ENCODE assay signal across 24 cellular contexts in the genomic region with DNA sequence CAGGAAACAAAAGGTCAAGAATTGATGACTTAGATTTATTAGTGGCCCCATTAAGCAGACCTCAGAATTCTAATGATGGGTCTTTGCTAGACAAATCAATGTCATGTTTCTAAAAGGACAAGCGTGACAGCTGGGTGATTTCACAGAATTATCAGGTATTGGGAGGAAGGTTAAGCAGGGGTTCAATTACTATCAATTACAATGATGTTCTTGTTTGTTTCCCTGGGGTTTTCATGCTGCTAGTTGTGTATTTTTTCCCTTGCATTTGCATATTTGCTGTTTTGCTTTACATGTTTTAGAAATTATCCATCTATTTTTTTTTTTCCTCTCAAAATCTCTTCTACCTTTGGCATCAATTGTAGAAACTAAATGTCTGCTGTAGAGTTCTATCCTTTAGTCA. TPM values are rescaled to one million over a fixed set of nuclear protein-coding genes. Genes with fewer than 3 reads are reported as not detected.
"Had no signal": no experiment of that assay in that cellular context is flagged by ENCODE, and none has a peak within 500 bp of the region (broad histone marks: within the 10 kb centered on the region; RNA-seq: fewer than 3 reads in every experiment).

No MANE protein-coding gene starts in this region.

- H3K36me3 Mint-ChIP-seq: memory B cell had no signal

- H3K9me3 Mint-ChIP-seq: memory B cell had no signal

- H3K27ac Mint-ChIP-seq: memory B cell had no signal

- FAIRE-seq: endothelial cell of umbilical vein, frontal cortex, islet of Langerhans, keratinocyte had no signal

- H3K36me3 ChIP-seq: colonic mucosa, esophagus muscularis mucosa, gastroesophageal sphincter, heart right ventricle, left lung, lower lobe of right lung had no signal

- H3K27me3 Mint-ChIP-seq: memory B cell had no signal

- H3K9me3 ChIP-seq: colonic mucosa, esophagus muscularis mucosa, gastroesophageal sphincter, left lung, lower lobe of right lung had no signal

- DNase-seq: colonic mucosa; cortex of kidney; dorsolateral prefrontal cortex; effector CD4-positive, alpha-beta T cell; effector memory CD4-positive, alpha-beta T cell; foreskin keratinocyte; head of caudate nucleus; heart right ventricle; hippocampal formation; left cardiac atrium; left lung; left ventricle myocardium superior; lower lobe of right lung; mesendoderm; midbrain had no signal

- H3K4me3 ChIP-seq: colonic mucosa, dorsolateral prefrontal cortex, esophagus muscularis mucosa, gastroesophageal sphincter, heart right ventricle, left lung, lower lobe of right lung had no signal

- H3K4me1 Mint-ChIP-seq: memory B cell had no signal

- H3K27ac ChIP-seq: colonic mucosa, dorsolateral prefrontal cortex, esophagus muscularis mucosa, foreskin keratinocyte, gastroesophageal sphincter, heart right ventricle, left lung, lower lobe of right lung had no signal

- ATAC-seq: foreskin keratinocyte, gastroesophageal sphincter, heart right ventricle, left cardiac atrium, left lung, left ventricle myocardium superior, lower lobe of right lung had no signal

- H3K27me3 ChIP-seq: colonic mucosa, dorsolateral prefrontal cortex, esophagus muscularis mucosa, gastroesophageal sphincter, heart right ventricle, left lung had no signal

- H3K4me3 Mint-ChIP-seq: memory B cell had no signal

- H3K4me1 ChIP-seq: colonic mucosa, esophagus muscularis mucosa, foreskin keratinocyte, gastroesophageal sphincter, heart right ventricle, left lung, lower lobe of right lung had no signal

RNA-seq across cellular contexts. Expression of gene GNAS-AS1, which starts 29.7 kb away (rescaled TPM):
- total RNA-seq: dermis blood vessel endothelial cell, lung microvascular endothelial cell had no signal
